In genomic region chr5:122816726-122817125, GRCh38 we compare ENCODE assay signal across 14 cellular contexts.
"Had no signal": no experiment of that assay in that cellular context is flagged by ENCODE, and none has a peak within 500 bp of the region (broad histone marks: within the 10 kb centered on the region; RNA-seq: fewer than 3 reads in every experiment).

No MANE protein-coding gene starts in this region.

- ATAC-seq: gastrocnemius medialis; left lobe of liver; naive thymus-derived CD4-positive, alpha-beta T cell; stimulated activated memory B cell treated with anti-CD40 and anti-IgM and Interleukin-4, amounts not matched to agents 10 μg/mL and 1 μg/mL and 100 μg/mL, for 72 hours had no signal

- H3K9me3 ChIP-seq: gastrocnemius medialis, thyroid gland had no signal

- H3K27ac ChIP-seq: gastrocnemius medialis, thyroid gland had no signal

- DNase-seq: activated CD4-positive, alpha-beta T cell treated with anti-CD3 and anti-CD28 coated beads, Interleukin-2, amount 10 ng/mL, durations not matched to agents 7 days and 5 days; activated CD4-positive, CD25-positive, alpha-beta regulatory T cell; activated CD8-positive, alpha-beta memory T cell treated with anti-CD3 and anti-CD28 coated beads, Interleukin-2, amount 50 U/mL, for 48 hours; activated gamma-delta T cell treated with Interleukin-2 at 50 U/mL for 16 hours; amniotic stem cell; erythroblast; gastrocnemius medialis; naive thymus-derived CD4-positive, alpha-beta T cell; nucleus accumbens; posterior cingulate gyrus; stimulated activated CD4-positive, alpha-beta T cell treated with anti-CD3 and anti-CD28 coated beads, Interleukin-2, amount 100 ng/mL, for 48 hours; thyroid gland had no signal

- H3K27me3 ChIP-seq: gastrocnemius medialis, thyroid gland had no signal

- H3K4me3 ChIP-seq: gastrocnemius medialis, thyroid gland had no signal
